1 cellular context compared by ENCODE assay signal in genomic region chr9:121354770-121355169, GRCh38.
TF ChIP-seq lines count a peak whose summit lies in the region.

No MANE protein-coding gene starts in this region.

TF ChIP-seq in endothelial cell of umbilical vein, 7 proteins besides CTCF, POLR2A, EP300 and RAD21:
- TF ChIP-seq, protein P1, sequence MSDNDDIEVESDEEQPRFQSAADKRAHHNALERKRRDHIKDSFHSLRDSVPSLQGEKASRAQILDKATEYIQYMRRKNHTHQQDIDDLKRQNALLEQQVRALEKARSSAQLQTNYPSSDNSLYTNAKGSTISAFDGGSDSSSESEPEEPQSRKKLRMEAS (IDR thresholded peaks at IDR 0.05; ENCODE audit: insufficient read depth, insufficient read length) = no peak
- no peak for TF ChIP-seq FOS (IDR thresholded peaks at IDR 0.05; ENCODE audit: borderline replicate concordance, insufficient read depth, low read length)
- no peak for TF ChIP-seq MYC (IDR thresholded peaks at IDR 0.05; ENCODE audit: low read depth, low read length)
- TF ChIP-seq GATA2 (IDR thresholded peaks at IDR 0.05; ENCODE audit: insufficient read depth, insufficient read length, low read depth, low read length) = no peak
- no peak for TF ChIP-seq POLR2AphosphoS5 (IDR thresholded peaks at IDR 0.05; ENCODE audit: insufficient read depth, low read depth, low read length)
- TF ChIP-seq EZH2 (IDR thresholded peaks at IDR 0.05; ENCODE audit: borderline replicate concordance, low read depth, low read length, severe bottlenecking) = no peak
- TF ChIP-seq JUN (IDR thresholded peaks at IDR 0.05; ENCODE audit: borderline replicate concordance, insufficient read depth, insufficient read length, low read depth) = no peak
TF ChIP-seq in endothelial cell of umbilical vein: peak in this region for 0.
